27 cellular contexts compared by ENCODE assay signal in the genomic region with DNA sequence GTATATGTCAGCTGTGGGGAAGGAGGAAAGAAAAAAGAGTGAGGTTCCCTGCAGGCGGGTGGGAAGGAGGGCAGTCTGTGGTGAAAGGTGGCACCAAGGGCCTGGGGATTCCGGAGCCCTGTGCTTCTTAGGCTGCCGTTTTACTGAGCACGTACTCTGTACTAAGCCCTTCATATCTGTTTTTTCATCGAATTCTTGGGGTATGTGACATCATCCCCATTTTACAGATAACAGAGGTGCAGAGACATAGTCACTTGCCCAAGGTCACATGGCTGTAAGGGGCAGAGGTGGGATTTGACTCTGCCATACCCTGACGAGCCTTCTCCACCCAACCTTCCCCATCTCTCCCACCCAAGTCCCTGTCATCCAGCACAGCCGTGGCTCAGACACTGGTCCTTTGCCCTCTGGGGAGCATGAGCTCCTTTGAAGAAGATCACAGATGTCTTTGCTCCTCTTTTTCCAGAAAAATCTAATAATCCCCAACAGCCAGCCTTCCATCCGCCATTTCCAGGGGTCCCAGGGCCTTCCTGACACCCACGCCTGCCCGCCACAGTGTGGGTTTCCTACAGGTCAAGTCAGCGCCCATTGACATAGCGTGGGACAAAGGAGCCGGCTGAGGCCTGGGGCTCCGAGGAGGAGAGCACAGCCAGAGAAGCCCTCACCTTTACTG. TPM values are rescaled to one million over a fixed set of nuclear protein-coding genes. Genes with fewer than 3 reads are reported as not detected.
"Had no signal": no experiment of that assay in that cellular context is flagged by ENCODE, and none has a peak within 500 bp of the region (broad histone marks: within the 10 kb centered on the region; RNA-seq: fewer than 3 reads in every experiment).

No MANE protein-coding gene starts in this region.

- H3K27ac Mint-ChIP-seq: activated CD8-positive, alpha-beta T cell treated with anti-CD3 and anti-CD28 coated beads for 36 hours; activated naive CD8-positive, alpha-beta T cell treated with anti-CD3 and anti-CD28 coated beads, Interleukin-2, amount 10 ng/mL, durations not matched to agents 7 days and 5 days had no signal

- H3K9me3 Mint-ChIP-seq: activated CD8-positive, alpha-beta T cell treated with anti-CD3 and anti-CD28 coated beads for 36 hours; activated naive CD8-positive, alpha-beta T cell treated with anti-CD3 and anti-CD28 coated beads, Interleukin-2, amount 10 ng/mL, durations not matched to agents 7 days and 5 days had no signal

- H3K4me3 Mint-ChIP-seq: activated CD8-positive, alpha-beta T cell treated with anti-CD3 and anti-CD28 coated beads for 36 hours; activated naive CD8-positive, alpha-beta T cell treated with anti-CD3 and anti-CD28 coated beads, Interleukin-2, amount 10 ng/mL, durations not matched to agents 7 days and 5 days had no signal

- ATAC-seq: activated CD4-positive, CD25-positive, alpha-beta regulatory T cell treated with anti-CD3 and anti-CD28 coated beads, Interleukin-2, amount 50 U/mL, for 24 hours; activated CD8-positive, alpha-beta T cell treated with anti-CD3 and anti-CD28 coated beads for 36 hours; body of pancreas; Panc1; Right ventricle myocardium inferior had no signal

- DNase-seq: activated CD4-positive, alpha-beta T cell treated with anti-CD3 and anti-CD28 coated beads for 4 hours; activated CD8-positive, alpha-beta memory T cell treated with anti-CD3 and anti-CD28 coated beads, Interleukin-2, amount 50 U/mL, for 4 hours; activated CD8-positive, alpha-beta T cell treated with anti-CD3 and anti-CD28 coated beads for 36 hours; activated naive CD4-positive, alpha-beta T cell treated with anti-CD3 and anti-CD28 coated beads, Interleukin-2, amount 50 U/mL, for 16 hours; activated naive CD8-positive, alpha-beta T cell treated with anti-CD3 and anti-CD28 coated beads, Interleukin-2, amount 10 ng/mL, durations not matched to agents 7 days and 5 days; body of pancreas; Karpas-422; MM.1S; NCI-H1105; NCI-H1436; NCI-H1694 treated with DMSO at 0.1 percent for 48 hours; NCI-H2029 treated with DMSO at 0.1 percent for 48 hours; NCI-H345; NCI-H510A treated with DMSO at 0.1 percent for 48 hours; NCI-H69; NK-92 treated with Interleukin-12 subunit alpha and Interleukin-12 subunit beta, amount 100 ng/mL, for 24 hours; OCI-M1; RPMI8226; T-helper 1 cell had no signal

- H3K36me3 Mint-ChIP-seq: activated naive CD8-positive, alpha-beta T cell treated with anti-CD3 and anti-CD28 coated beads, Interleukin-2, amount 10 ng/mL, durations not matched to agents 7 days and 5 days had no signal

- H3K27ac ChIP-seq: body of pancreas, SK-N-MC, VCaP had no signal

- H3K4me1 ChIP-seq: body of pancreas had no signal

- H3K4me3 ChIP-seq: adrenal gland, body of pancreas, SK-N-MC had no signal

- H3K9me3 ChIP-seq: adrenal gland, body of pancreas had no signal

RNA-seq across cellular contexts. Expression of gene CYP11A1, which starts 24.2 kb away (rescaled TPM):
- total RNA-seq: activated naive CD8-positive, alpha-beta T cell treated with anti-CD3 and anti-CD28 coated beads, Interleukin-2, amount 10 ng/mL, durations not matched to agents 7 days and 5 days; bronchial epithelial cell; T-helper 2 cell treated with Interferon-gamma antibody and Interleukin-4, amounts not matched to agents 100 ng/mL and 5 ng/mL, for 36 hours had no signal
